In genomic region chr11:125071408-125071807, GRCh38 we compare ENCODE assay signal across 1 cellular context.
TF ChIP-seq lines count a peak whose summit lies in the region.

No MANE protein-coding gene starts in this region.

TF ChIP-seq in IMR-90, 13 proteins besides CTCF, POLR2A, EP300 and RAD21:
- TF ChIP-seq CEBPB (IDR thresholded peaks at IDR 0.05; ENCODE audit: low read depth, low read length): no peak
- no peak for TF ChIP-seq RCOR1 (IDR thresholded peaks at IDR 0.05; ENCODE audit: insufficient replicate concordance, low read length)
- TF ChIP-seq SMC3 (IDR thresholded peaks at IDR 0.05; ENCODE audit: low read depth, low read length): no peak
- no peak for TF ChIP-seq NFE2L2 (IDR thresholded peaks at IDR 0.05; ENCODE audit: low read depth, low read length)
- TF ChIP-seq RFX5 (IDR thresholded peaks at IDR 0.05; ENCODE audit: low read depth, low read length): no peak
